Comparison of ENCODE assay signal across 17 cellular contexts in genomic region chr13:28338202-28338601, GRCh38.
DNase-seq lines count a peak whose midpoint lies in the region; ATAC-seq, FAIRE-seq and TF ChIP-seq lines count a peak whose summit lies in the region.
"Had no signal": no experiment of that assay in that cellular context is flagged by ENCODE, and none has a peak within 500 bp of the region (broad histone marks: within the 10 kb centered on the region; RNA-seq: fewer than 3 reads in every experiment).

No MANE protein-coding gene starts in this region.

- no peak for TF ChIP-seq CTCF in endothelial cell of umbilical vein (IDR thresholded peaks at IDR 0.05; ENCODE audit: extremely low read depth in 1 of 2, insufficient read depth in 1 of 2, low read depth in 1 of 2, low read length in 2 of 2)
- no peak for TF ChIP-seq CTCF in mucosa of descending colon (IDR thresholded peaks at IDR 0.05)
- no peak for TF ChIP-seq CTCF in thoracic aorta (IDR thresholded peaks at IDR 0.05)

- H3K4me1 Mint-ChIP-seq in natural killer cell treated with Interleukin-12 subunit alpha and Interleukin-12 subunit beta and Interleukin-15 and Interleukin-18, amount 100 ng/mL, for 72 hours (ENCODE audit: low read depth in 2 of 2): peaks cover 0 to 2% of the 10 kb centered on the region in 2 donors

- H3K4me2 ChIP-seq in endothelial cell of umbilical vein (ENCODE audit: insufficient read depth, low read length): peak overlapping the region; percentile 20
- H3K4me2 ChIP-seq: BLaER1 treated with 17β-estradiol and CSF1 and Interleukin-3, amounts not matched to agents 10 nM and 100 nM had no signal

- H2AFZ ChIP-seq in endothelial cell of umbilical vein (ENCODE audit: low read depth, low read length): no peak overlapping the region

- no peaks in the 10 kb centered on the region for H3K9me1 ChIP-seq in endothelial cell of umbilical vein (replicated peaks; ENCODE audit: control insufficient read depth, extremely low read depth, insufficient read depth, low read length)

- no peak overlapping the region for H3K4me3 Mint-ChIP-seq in natural killer cell treated with Interleukin-12 subunit alpha and Interleukin-12 subunit beta and Interleukin-15 and Interleukin-18, amount 100 ng/mL, for 72 hours
- H3K4me3 Mint-ChIP-seq: activated CD8-positive, alpha-beta T cell treated with anti-CD3 and anti-CD28 coated beads for 36 hours; activated T-cell treated with anti-CD3 and anti-CD28 coated beads, Interleukin-2, amount 50 U/mL, for 72 hours had no signal

- H3K9ac ChIP-seq in endothelial cell of umbilical vein (replicated peaks; ENCODE audit: extremely low read depth, insufficient read depth, low read length): peak overlapping the region; percentile 53
- H3K9ac ChIP-seq: BLaER1 treated with 17β-estradiol and CSF1 and Interleukin-3, amounts not matched to agents 10 nM and 100 nM had no signal

- FAIRE-seq in endothelial cell of umbilical vein (lab: Jason Lieb, UNC): no peak
- FAIRE-seq: islet of Langerhans had no signal

- no peaks in the 10 kb centered on the region for H3K9me3 Mint-ChIP-seq in natural killer cell treated with Interleukin-12 subunit alpha and Interleukin-12 subunit beta and Interleukin-15 and Interleukin-18, amount 100 ng/mL, for 72 hours
- H3K9me3 Mint-ChIP-seq: activated CD8-positive, alpha-beta T cell treated with anti-CD3 and anti-CD28 coated beads for 36 hours; activated T-cell treated with anti-CD3 and anti-CD28 coated beads, Interleukin-2, amount 50 U/mL, for 72 hours had no signal

- dilution Hi-C loops in endothelial cell of umbilical vein (cut with MboI; ENCODE audit: extremely low pct_ligation_motif_present, low sequenced_read_pairs): no loop called here

- H3K27me3 Mint-ChIP-seq in natural killer cell treated with Interleukin-12 subunit alpha and Interleukin-12 subunit beta and Interleukin-15 and Interleukin-18, amount 100 ng/mL, for 72 hours: peaks cover 22 to 39% of the 10 kb centered on the region in 2 donors
- H3K27me3 Mint-ChIP-seq: activated CD8-positive, alpha-beta T cell treated with anti-CD3 and anti-CD28 coated beads for 36 hours had no signal

- intact Hi-C loops in endothelial cell of umbilical vein (cut with micrococcal nuclease) (no loop called here), mucosa of descending colon (cut with DNase I, micrococcal nuclease) (no loop called here)

- H3K36me3 ChIP-seq in endothelial cell of umbilical vein (ENCODE audit: control insufficient read depth in 2 of 2, extremely low read depth in 1 of 2, insufficient read depth in 2 of 2, low read length in 2 of 2): peaks cover 0 to 2% of the 10 kb centered on the region in 2 experiments
- no peaks in the 10 kb centered on the region for H3K36me3 ChIP-seq in mucosa of descending colon (ENCODE audit: low read depth)
- no peaks in the 10 kb centered on the region for H3K36me3 ChIP-seq in thoracic aorta

- H3K27ac Mint-ChIP-seq in natural killer cell treated with Interleukin-12 subunit alpha and Interleukin-12 subunit beta and Interleukin-15 and Interleukin-18, amount 100 ng/mL, for 72 hours: no peak overlapping the region
- H3K27ac Mint-ChIP-seq: activated CD8-positive, alpha-beta T cell treated with anti-CD3 and anti-CD28 coated beads for 36 hours; activated T-cell treated with anti-CD3 and anti-CD28 coated beads, Interleukin-2, amount 50 U/mL, for 72 hours had no signal

- ATAC-seq in mucosa of descending colon (peak; percentile 29), thoracic aorta (ENCODE audit: insufficient number of reproducible peaks, low FRiP score, low read depth) (no peak)
- ATAC-seq in natural killer cell treated with Interleukin-12 subunit alpha and Interleukin-12 subunit beta and Interleukin-15 and Interleukin-18, amount 100 ng/mL, for 72 hours: no peak
- ATAC-seq: activated CD8-positive, alpha-beta T cell treated with anti-CD3 and anti-CD28 coated beads for 36 hours; activated T-cell treated with anti-CD3 and anti-CD28 coated beads, Interleukin-2, amount 50 U/mL, for 72 hours had no signal

- TSS peak; percentile 66 for BruUV-seq in endothelial cell of umbilical vein (replicated peaks; lab: Mats Ljungman, UMichigan)

- H4K20me1 ChIP-seq in endothelial cell of umbilical vein (replicated peaks; ENCODE audit: control insufficient read depth, extremely low read depth, insufficient read depth, low read length): no peaks in the 10 kb centered on the region
- H4K20me1 ChIP-seq: BLaER1 treated with 17β-estradiol and CSF1 and Interleukin-3, amounts not matched to agents 10 nM and 100 nM had no signal

- peak; percentile 78 for DNase-seq in M059J (ENCODE audit: low read depth)
- DNase-seq in endothelial cell of umbilical vein (ENCODE audit: low read depth, low spot score): peak; percentile 54
- no peak for DNase-seq in mucosa of descending colon
- no peak for DNase-seq in thoracic aorta (ENCODE audit: low spot score)
- DNase-seq in NCI-H1694 (lab: John Stamatoyannopoulos, UW): no peak
- no peak for DNase-seq in natural killer cell treated with Interleukin-12 subunit alpha and Interleukin-12 subunit beta and Interleukin-15 and Interleukin-18, amount 100 ng/mL, for 72 hours (ENCODE audit: low spot score)
- DNase-seq in stimulated activated CD4-positive, alpha-beta T cell treated with anti-CD3 and anti-CD28 coated beads, Interleukin-4, amount 100 ng/mL, for 24 hours: no peak
- DNase-seq: activated CD8-positive, alpha-beta T cell treated with anti-CD3 and anti-CD28 coated beads for 36 hours; activated T-cell treated with anti-CD3 and anti-CD28 coated beads, Interleukin-2, amount 50 U/mL, for 72 hours; NCI-H1436 treated with DMSO at 0.1 percent for 48 hours; NCI-H446 treated with DMSO at 0.1 percent for 48 hours; posterior cingulate gyrus; substantia nigra had no signal

- POLR2A ChIA-PET in endothelial cell of umbilical vein (lab: Charles Lee): interaction anchor here (0.9 kb wide), 1 partner anchor 9 kb away, joined by 3 read pairs; no protein-coding TSS in a partner anchor

- H3K9me3 ChIP-seq in endothelial cell of umbilical vein (replicated peaks; ENCODE audit: control insufficient read depth, insufficient read depth, low read length): no peaks in the 10 kb centered on the region
- H3K9me3 ChIP-seq in mucosa of descending colon: no peaks in the 10 kb centered on the region
- no peaks in the 10 kb centered on the region for H3K9me3 ChIP-seq in thoracic aorta
- H3K9me3 ChIP-seq: BLaER1 treated with 17β-estradiol and CSF1 and Interleukin-3, amounts not matched to agents 10 nM and 100 nM had no signal

- H3K79me2 ChIP-seq in endothelial cell of umbilical vein (ENCODE audit: control insufficient read depth, insufficient read depth, low read length): no peaks in the 10 kb centered on the region

- no peaks in the 10 kb centered on the region for H3K36me3 Mint-ChIP-seq in natural killer cell treated with Interleukin-12 subunit alpha and Interleukin-12 subunit beta and Interleukin-15 and Interleukin-18, amount 100 ng/mL, for 72 hours

- TF ChIP-seq POLR2A in endothelial cell of umbilical vein (IDR thresholded peaks at IDR 0.05; ENCODE audit: low read depth, low read length): no peak

- H3K27ac ChIP-seq in endothelial cell of umbilical vein (ENCODE audit: insufficient read depth, low read depth, low read length) (peak overlapping the region; percentile 80), thoracic aorta (peak overlapping the region; percentile 12 to 40)
- H3K27ac ChIP-seq: BLaER1 treated with 17β-estradiol and CSF1 and Interleukin-3, amounts not matched to agents 10 nM and 100 nM; epithelial cell of prostate; VCaP had no signal

- H3K4me3 ChIP-seq in endothelial cell of umbilical vein (replicated peaks in 1 of 3; ENCODE audit: insufficient read depth in 1 of 3, low read depth in 1 of 3, low read length in 3 of 3) (no peak overlapping the region), mucosa of descending colon (no peak overlapping the region), thoracic aorta (peak overlapping the region; percentile 18)
- H3K4me3 ChIP-seq: BLaER1 treated with 17β-estradiol and CSF1 and Interleukin-3, amounts not matched to agents 10 nM and 100 nM had no signal

- CTCF ChIA-PET in endothelial cell of umbilical vein (lab: Charles Lee): interaction anchor here (0.8 to 3.9 kb wide), 4 partner anchors 9 to 459 kb away, joined by 3 to 22 read pairs (median 6); no protein-coding TSS in a partner anchor

- no peaks in the 10 kb centered on the region for H3K27me3 ChIP-seq in endothelial cell of umbilical vein (ENCODE audit: control insufficient read depth in 2 of 2, insufficient read depth in 2 of 2, low read length in 2 of 2)
- no peaks in the 10 kb centered on the region for H3K27me3 ChIP-seq in thoracic aorta (replicated peaks; ENCODE audit: insufficient read depth)

- peaks cover 74% of the 10 kb centered on the region for H3K4me1 ChIP-seq in endothelial cell of umbilical vein (ENCODE audit: control insufficient read depth, extremely low read depth, insufficient read depth, low read length)
- no peaks in the 10 kb centered on the region for H3K4me1 ChIP-seq in mucosa of descending colon (ENCODE audit: low read depth)
- H3K4me1 ChIP-seq in thoracic aorta (ENCODE audit: control insufficient read depth in 1 of 2, low read depth in 2 of 2): peaks cover 9 to 29% of the 10 kb centered on the region in 2 donors

TF ChIP-seq in endothelial cell of umbilical vein, 7 proteins besides CTCF, POLR2A, EP300 and RAD21:
- no peak for TF ChIP-seq GATA2 (IDR thresholded peaks at IDR 0.05; ENCODE audit: insufficient read depth, insufficient read length, low read depth, low read length)
- no peak for TF ChIP-seq POLR2AphosphoS5 (IDR thresholded peaks at IDR 0.05; ENCODE audit: insufficient read depth, low read depth, low read length)
- no peak for TF ChIP-seq JUN (IDR thresholded peaks at IDR 0.05; ENCODE audit: borderline replicate concordance, insufficient read depth, insufficient read length, low read depth)
- TF ChIP-seq, protein P1, sequence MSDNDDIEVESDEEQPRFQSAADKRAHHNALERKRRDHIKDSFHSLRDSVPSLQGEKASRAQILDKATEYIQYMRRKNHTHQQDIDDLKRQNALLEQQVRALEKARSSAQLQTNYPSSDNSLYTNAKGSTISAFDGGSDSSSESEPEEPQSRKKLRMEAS (IDR thresholded peaks at IDR 0.05; ENCODE audit: insufficient read depth, insufficient read length): no peak
- no peak for TF ChIP-seq FOS (IDR thresholded peaks at IDR 0.05; ENCODE audit: borderline replicate concordance, insufficient read depth, low read length)
- TF ChIP-seq MYC (IDR thresholded peaks at IDR 0.05; ENCODE audit: low read depth, low read length): no peak
- TF ChIP-seq EZH2 (IDR thresholded peaks at IDR 0.05; ENCODE audit: borderline replicate concordance, low read depth, low read length, severe bottlenecking): no peak

Comparison
In these comparisons a context has a peak if more than half of its experiments do, and no peak if none do; other contexts are left out.
1. DNase-seq: peak in M059J (single experiment) and endothelial cell of umbilical vein (single experiment); none in mucosa of descending colon (0 of 3), thoracic aorta (single experiment), NCI-H1694 (single experiment), natural killer cell treated with Interleukin-12 subunit alpha and Interleukin-12 subunit beta and Interleukin-15 and Interleukin-18, amount 100 ng/mL, for 72 hours (single experiment) and stimulated activated CD4-positive, alpha-beta T cell treated with anti-CD3 and anti-CD28 coated beads, Interleukin-4, amount 100 ng/mL, for 24 hours (single experiment).